ENCODE assay signal across 16 cellular contexts in genomic region chr5:146463446-146463845, GRCh38. TPM values are rescaled to one million over a fixed set of nuclear protein-coding genes. Genes with fewer than 3 reads are reported as not detected.
DNase-seq lines count a peak whose midpoint lies in the region; ATAC-seq, FAIRE-seq and TF ChIP-seq lines count a peak whose summit lies in the region.
"Had no signal": no experiment of that assay in that cellular context is flagged by ENCODE, and none has a peak within 500 bp of the region (broad histone marks: within the 10 kb centered on the region; RNA-seq: fewer than 3 reads in every experiment).

No MANE protein-coding gene starts in this region.

- DNase-seq in HepG2 (ENCODE audit: low spot score): no peak
- no peak for DNase-seq in right lobe of liver
- no peak for DNase-seq in activated B cell treated with CpG ODN at 0.5 μM for 24 hours
- DNase-seq in memory B cell (ENCODE audit: low spot score in 2 of 2): no peak
- DNase-seq in type B pancreatic cell (ENCODE audit: extremely low spot score, unreplicated experiment): no peak
- DNase-seq in GF-D8 (lab: John Stamatoyannopoulos, UW): no peak
- DNase-seq in G401 (ENCODE audit: low spot score): no peak
- no peak for DNase-seq in activated CD8-positive, alpha-beta memory T cell treated with anti-CD3 and anti-CD28 coated beads for 24 hours
- DNase-seq: COR-L47, DMS153, EL, MV-4-11, NCI-H1436 treated with DMSO at 0.1 percent for 48 hours, NCI-H2081 had no signal

- TF ChIP-seq CTCF in HepG2 (CRISPR knock-in tag; IDR thresholded peaks at IDR 0.05) (no peak), right lobe of liver (IDR thresholded peaks at IDR 0.05) (no peak), activated B cell treated with CpG ODN at 0.5 μM for 24 hours (IDR thresholded peaks at IDR 0.05) (no peak), type B pancreatic cell (conservative IDR thresholded peaks at IDR 0.05) (no peak)

- H3K4me3 Mint-ChIP-seq in activated B cell treated with CpG ODN at 0.5 μM for 24 hours (no peak overlapping the region), memory B cell (no peak overlapping the region), type B pancreatic cell (no peak overlapping the region)

- H3K9me3 Mint-ChIP-seq in activated B cell treated with CpG ODN at 0.5 μM for 24 hours (no peaks in the 10 kb centered on the region), memory B cell (no peaks in the 10 kb centered on the region), type B pancreatic cell (no peaks in the 10 kb centered on the region)

- H4K20me1 ChIP-seq in HepG2 (ENCODE audit: insufficient read depth, low read length): peaks cover 17% of the 10 kb centered on the region; the same call in 1 of the 2 replicates

- H3K36me3 ChIP-seq in HepG2 (replicated peaks in 1 of 2; ENCODE audit: control insufficient read depth in 1 of 2, insufficient read depth in 2 of 2, low read length in 2 of 2): peaks cover 17 to 72% of the 10 kb centered on the region in 2 experiments
- peaks cover 6 to 40% (median 9%) of the 10 kb centered on the region in 4 donors for H3K36me3 ChIP-seq in right lobe of liver

- H2AFZ ChIP-seq in HepG2 (ENCODE audit: low read length): no peak overlapping the region

- H3K9me3 ChIP-seq in HepG2 (ENCODE audit: low read length) (no peaks in the 10 kb centered on the region), right lobe of liver (no peaks in the 10 kb centered on the region)

- ATAC-seq in HepG2 (no peak), right lobe of liver (no peak), activated B cell treated with CpG ODN at 0.5 μM for 24 hours (ENCODE audit: low read depth) (no peak), memory B cell (ENCODE audit: low read depth) (no peak)

- in situ Hi-C loops in HepG2 (cut with HindIII; ENCODE audit: extremely low pct_ligation_motif_present, low pct_unique_long_range_greater_than_20kb): no loop called here
- in situ Hi-C loops in G401 (cut with HindIII; ENCODE audit: low sequenced_read_pairs): no loop called here

- H3K27ac Mint-ChIP-seq in activated B cell treated with CpG ODN at 0.5 μM for 24 hours (peak overlapping the region; percentile 64), memory B cell (peak overlapping the region; percentile 75), type B pancreatic cell (peak overlapping the region; percentile 19)

- H3K36me3 Mint-ChIP-seq in activated B cell treated with CpG ODN at 0.5 μM for 24 hours (ENCODE audit: low read depth) (peaks cover 82% of the 10 kb centered on the region), memory B cell (peaks cover 39% of the 10 kb centered on the region), type B pancreatic cell (peaks cover 14% of the 10 kb centered on the region)

- H3K4me3 ChIP-seq in HepG2 (replicated peaks in 1 of 3; ENCODE audit: insufficient read depth in 1 of 3, low read depth in 2 of 3, low read length in 3 of 3) (no peak overlapping the region), right lobe of liver (no peak overlapping the region)

- no peak for FAIRE-seq in HepG2 (lab: Jason Lieb, UNC)

- H3K4me1 ChIP-seq in HepG2 (ENCODE audit: insufficient read depth, low read length) (no peaks in the 10 kb centered on the region), right lobe of liver (no peaks in the 10 kb centered on the region)

- no peak overlapping the region for H3K9ac ChIP-seq in HepG2 (ENCODE audit: insufficient read depth, low read depth, low read length)

- 96% methylated on average over 6 of the region's 6 CpGs for WGBS in HepG2 (ENCODE audit: low lambda C conversion rate)
- whole genome bisulfite sequencing in right lobe of liver (ENCODE audit: insufficient coverage, low coverage, low lambda C conversion rate, missing lambda C conversion rate): 94% methylated on average over 6 of the region's 6 CpGs

- H3K4me2 ChIP-seq in HepG2 (ENCODE audit: low read depth, low read length): no peak overlapping the region

- intact Hi-C loops in HepG2 (cut with micrococcal nuclease; ENCODE audit: unreplicated experiment): no loop called here
- intact Hi-C loops in right lobe of liver (cut with DNase I): no loop called here
- intact Hi-C loops in activated B cell treated with CpG ODN at 0.5 μM for 24 hours (cut with micrococcal nuclease): loop anchor here (10.0 kb wide), 1 partner anchor 299 kb away; no protein-coding TSS in a partner anchor

- H3K27me3 Mint-ChIP-seq in activated B cell treated with CpG ODN at 0.5 μM for 24 hours: no peaks in the 10 kb centered on the region
- H3K27me3 Mint-ChIP-seq in memory B cell: no peaks in the 10 kb centered on the region
- no peaks in the 10 kb centered on the region for H3K27me3 Mint-ChIP-seq in type B pancreatic cell

- BruUV-seq in HepG2 (replicated peaks; lab: Mats Ljungman, UMichigan): no TSS peak

- POLR2A ChIA-PET in HepG2 (lab: Yijun Ruan, JAX): no interaction called here
- POLR2A ChIA-PET in activated B cell treated with CpG ODN at 0.5 μM for 24 hours (lab: Charles Lee): no interaction called here

- H3K4me1 Mint-ChIP-seq in activated B cell treated with CpG ODN at 0.5 μM for 24 hours (peaks cover 3% of the 10 kb centered on the region), memory B cell (peaks cover 14% of the 10 kb centered on the region), type B pancreatic cell (ENCODE audit: unreplicated experiment) (no peaks in the 10 kb centered on the region)

- no peak overlapping the region for H3K27ac ChIP-seq in HepG2 (ENCODE audit: extremely low read length, insufficient read depth, low read length)
- no peak overlapping the region for H3K27ac ChIP-seq in right lobe of liver

- TF ChIP-seq RAD21 in HepG2 (CRISPR knock-in tag; IDR thresholded peaks at IDR 0.05): no peak

- H3K27me3 ChIP-seq in HepG2 (ENCODE audit: control insufficient read depth in 1 of 2, insufficient read depth in 2 of 2, low read length in 2 of 2) (no peaks in the 10 kb centered on the region), right lobe of liver (no peaks in the 10 kb centered on the region)

- peaks cover 29% of the 10 kb centered on the region for H3K79me2 ChIP-seq in HepG2 (ENCODE audit: insufficient read depth, low read length)

- no peak for TF ChIP-seq POLR2A in HepG2 (IDR thresholded peaks at IDR 0.05; ENCODE audit: insufficient read depth in 1 of 2, low read depth in 2 of 2, low read length in 2 of 2)
- no peak for TF ChIP-seq POLR2A in right lobe of liver (IDR thresholded peaks at IDR 0.05)

- TF ChIP-seq EP300 in HepG2 (IDR thresholded peaks at IDR 0.05; ENCODE audit: low read depth in 2 of 2, low read length in 2 of 2) (no peak), HepG2 (CRISPR knock-in tag; IDR thresholded peaks at IDR 0.05; ENCODE audit: borderline replicate concordance) (no peak)

- CTCF ChIA-PET in HepG2 (lab: Yijun Ruan, JAX; ENCODE audit: low intra/inter-chr PET ratio, low total read pairs) (no interaction called here), activated B cell treated with CpG ODN at 0.5 μM for 24 hours (lab: Charles Lee) (no interaction called here)

RNA-seq across cellular contexts. Expression of gene TCERG1, which starts 16.3 kb away (rescaled TPM):
- total RNA-seq in HepG2 (2016; rRNA removed; fragmentation: Illumina TruSeq; extraction: Trizol) (71.5 and 71.7 TPM in 2 replicates), right lobe of liver (10 to 100 TPM in 5 of 6 experiments, 1 to 10 TPM in 1; 9.7 to 27.4 (median 18.4) TPM), activated B cell treated with CpG ODN at 0.5 μM for 24 hours (107 and 114 TPM in 2 replicates), type B pancreatic cell (ENCODE audit: low replicate concordance) (72.8 and 101 TPM in 2 replicates)
- 15.2 and 18.9 TPM in 2 replicates for total RNA-seq in HepG2 (2016; cell fraction: cytosol; rRNA removed; fragmentation: Illumina TruSeq; extraction: Trizol; ENCODE audit: low read depth)
- total RNA-seq in HepG2 (2016; cell fraction: insoluble cytoplasmic fraction; rRNA removed; fragmentation: Illumina TruSeq; extraction: Trizol): 63.5 and 71.5 TPM in 2 replicates
- 19.5 and 22.1 TPM in 2 replicates for total RNA-seq in HepG2 (2016; cell fraction: membrane; rRNA removed; fragmentation: Illumina TruSeq; extraction: Trizol)
- total RNA-seq in HepG2 (2016; cell fraction: nucleus; rRNA removed; fragmentation: Illumina TruSeq; extraction: Trizol): 160 and 177 TPM in 2 replicates
- 72.3 and 86.6 TPM in 2 replicates for polyA plus RNA-seq in HepG2 (2011; rRNA removed)
- polyA plus RNA-seq in HepG2 (2011; cell fraction: cytosol; rRNA removed): 34.3 and 38.0 TPM in 2 replicates
- polyA plus RNA-seq in HepG2 (2011; cell fraction: nucleus; rRNA removed): 159 and 189 TPM in 2 replicates
- polyA plus RNA-seq in HepG2 (2012): 38.8 and 53.6 TPM in 2 replicates
- polyA plus RNA-seq in HepG2 (2016; cell fraction: cytosol; fragmentation: Illumina TruSeq; extraction: Trizol; ENCODE audit: low read depth): 3.1 and 4.0 TPM in 2 replicates
- polyA plus RNA-seq in HepG2 (2016; cell fraction: insoluble cytoplasmic fraction; fragmentation: Illumina TruSeq; extraction: Trizol; ENCODE audit: low read depth): 58.5 and 62.2 TPM in 2 replicates
- polyA plus RNA-seq in HepG2 (2016; cell fraction: membrane; fragmentation: Illumina TruSeq; extraction: Trizol; ENCODE audit: low read depth): 10.1 and 11.0 TPM in 2 replicates
- polyA plus RNA-seq in HepG2 (2016; cell fraction: nucleus; fragmentation: Illumina TruSeq; extraction: Trizol; ENCODE audit: insufficient read depth, low read depth): 237 and 263 TPM in 2 replicates
- 383 and 386 TPM in 2 replicates for polyA minus RNA-seq in HepG2 (2011; rRNA and poly(A)+ RNA removed; ENCODE audit: low replicate concordance)
- 22.2 and 23.0 TPM in 2 replicates for polyA minus RNA-seq in HepG2 (2011; cell fraction: cytosol; rRNA and poly(A)+ RNA removed)
- polyA minus RNA-seq in HepG2 (2011; cell fraction: nucleus; rRNA and poly(A)+ RNA removed): 275 and 320 TPM in 2 replicates
- total RNA-seq in G401 (2014; rRNA removed; shearing (Covaris generic)): 33.9 and 36.1 TPM in 2 replicates

RNA-seq across cellular contexts. Expression of gene GPR151, which starts 52.5 kb away (rescaled TPM):
- total RNA-seq in HepG2 (2016; rRNA removed; fragmentation: Illumina TruSeq; extraction: Trizol): not detected in 2 replicates
- not detected in 2 replicates for total RNA-seq in HepG2 (2016; cell fraction: cytosol; rRNA removed; fragmentation: Illumina TruSeq; extraction: Trizol; ENCODE audit: low read depth)
- not detected in 2 replicates for total RNA-seq in HepG2 (2016; cell fraction: insoluble cytoplasmic fraction; rRNA removed; fragmentation: Illumina TruSeq; extraction: Trizol)
- not detected in 2 replicates for total RNA-seq in HepG2 (2016; cell fraction: membrane; rRNA removed; fragmentation: Illumina TruSeq; extraction: Trizol)
- not detected in 2 replicates for total RNA-seq in HepG2 (2016; cell fraction: nucleus; rRNA removed; fragmentation: Illumina TruSeq; extraction: Trizol)
- polyA plus RNA-seq in HepG2 (2011; rRNA removed): not detected in 2 replicates
- polyA plus RNA-seq in HepG2 (2011; cell fraction: cytosol; rRNA removed): not detected in 2 replicates
- polyA plus RNA-seq in HepG2 (2011; cell fraction: nucleus; rRNA removed): not detected in 2 replicates
- not detected in 2 replicates for polyA plus RNA-seq in HepG2 (2012)
- polyA plus RNA-seq in HepG2 (2016; cell fraction: cytosol; fragmentation: Illumina TruSeq; extraction: Trizol; ENCODE audit: low read depth): not detected in 2 replicates
- polyA plus RNA-seq in HepG2 (2016; cell fraction: insoluble cytoplasmic fraction; fragmentation: Illumina TruSeq; extraction: Trizol; ENCODE audit: low read depth): not detected in 2 replicates
- not detected in 2 replicates for polyA plus RNA-seq in HepG2 (2016; cell fraction: membrane; fragmentation: Illumina TruSeq; extraction: Trizol; ENCODE audit: low read depth)
- polyA plus RNA-seq in HepG2 (2016; cell fraction: nucleus; fragmentation: Illumina TruSeq; extraction: Trizol; ENCODE audit: insufficient read depth, low read depth): not detected in 2 replicates
- not detected in 2 replicates for polyA minus RNA-seq in HepG2 (2011; rRNA and poly(A)+ RNA removed; ENCODE audit: low replicate concordance)
- not detected in 2 replicates for polyA minus RNA-seq in HepG2 (2011; cell fraction: cytosol; rRNA and poly(A)+ RNA removed)
- not detected in 2 replicates for polyA minus RNA-seq in HepG2 (2011; cell fraction: nucleus; rRNA and poly(A)+ RNA removed)
- total RNA-seq in right lobe of liver: not detected
- total RNA-seq in activated B cell treated with CpG ODN at 0.5 μM for 24 hours: not detected in 2 replicates
- total RNA-seq in type B pancreatic cell (ENCODE audit: low replicate concordance): not detected in 2 replicates
- total RNA-seq in G401 (2014; rRNA removed; shearing (Covaris generic)): not detected in 2 replicates
- total RNA-seq: NCI-H460, SK-MEL-5 had no signal

Comparison
In these comparisons a context has a peak if more than half of its experiments do, and no peak if none do; other contexts are left out.
1. H3K27ac Mint-ChIP-seq: peak in every context shown above with its lines; median percentile 75 in memory B cell; 64 in activated B cell treated with CpG ODN at 0.5 μM for 24 hours; 19 in type B pancreatic cell.